Comparison of ENCODE assay signal across 24 cellular contexts in the genomic region with DNA sequence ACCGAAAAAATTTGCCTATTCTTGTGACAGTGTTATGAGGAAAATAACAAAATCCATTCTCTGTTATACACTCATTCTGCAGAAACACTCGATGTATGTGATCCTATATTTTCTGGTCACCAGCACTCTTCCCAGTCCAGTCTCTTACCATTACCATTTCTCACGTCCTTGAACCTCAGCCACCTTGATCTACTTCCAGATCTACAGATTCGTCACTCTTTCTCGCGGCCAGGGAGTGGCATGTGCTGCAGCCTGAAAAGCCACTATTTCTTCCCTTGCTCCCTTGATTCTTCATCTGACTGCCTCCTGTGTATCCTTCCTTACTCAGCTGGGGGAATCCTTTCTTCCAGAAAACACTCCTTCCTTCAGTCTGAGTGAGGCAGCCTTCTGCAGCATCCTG.
"Had no signal": no experiment of that assay in that cellular context is flagged by ENCODE, and none has a peak within 500 bp of the region (broad histone marks: within the 10 kb centered on the region; RNA-seq: fewer than 3 reads in every experiment).

No MANE protein-coding gene starts in this region.

- H3K4me3 ChIP-seq: coronary artery, esophagus squamous epithelium, heart right ventricle, lower lobe of right lung, ovary, right lobe of liver, suprapubic skin, thyroid gland, vagina had no signal

- H3K36me3 ChIP-seq: ovary had no signal

- H3K9me3 ChIP-seq: esophagus squamous epithelium, heart right ventricle, lower lobe of right lung, ovary, right lobe of liver, suprapubic skin, thyroid gland, vagina had no signal

- H3K4me1 Mint-ChIP-seq: stimulated activated naive CD8-positive, alpha-beta T cell treated with anti-CD3 and anti-CD28 coated beads, Interleukin-15, amount 100 ng/mL, for 72 hours had no signal

- H3K4me3 Mint-ChIP-seq: natural killer cell; stimulated activated naive CD8-positive, alpha-beta T cell treated with anti-CD3 and anti-CD28 coated beads, Interleukin-15, amount 100 ng/mL, for 72 hours had no signal

- H3K27ac ChIP-seq: coronary artery, esophagus squamous epithelium, heart right ventricle, lower lobe of right lung, ovary, right lobe of liver, suprapubic skin, thyroid gland, vagina had no signal

- H3K27ac Mint-ChIP-seq: natural killer cell had no signal

- H3K9me3 Mint-ChIP-seq: natural killer cell; stimulated activated naive CD8-positive, alpha-beta T cell treated with anti-CD3 and anti-CD28 coated beads, Interleukin-15, amount 100 ng/mL, for 72 hours had no signal

- DNase-seq: dermis blood vessel endothelial cell; effector memory CD4-positive, alpha-beta T cell; esophagus squamous epithelium; foreskin melanocyte; glutamatergic neuron; heart right ventricle; hippocampal formation; left colon; left ventricle myocardium superior; lower lobe of right lung; natural killer cell; occipital lobe; ovary; right lobe of liver; small intestine; stimulated activated CD4-positive, alpha-beta T cell treated with anti-CD3 and anti-CD28 coated beads, Interleukin-15, amount 100 ng/mL, for 24 hours; stimulated activated CD4-positive, alpha-beta T cell treated with anti-CD3 and anti-CD28 coated beads, Interleukin-2, amount 100 ng/mL, for 48 hours; stimulated activated naive CD4-positive, alpha-beta T cell; stimulated activated naive CD8-positive, alpha-beta T cell treated with anti-CD3 and anti-CD28 coated beads, Interleukin-15, amount 100 ng/mL, for 72 hours; trophoblast cell had no signal

- ATAC-seq: left colon; left ventricle myocardium superior; lower lobe of right lung; natural killer cell; right lobe of liver; stimulated activated naive CD8-positive, alpha-beta T cell treated with anti-CD3 and anti-CD28 coated beads, Interleukin-15, amount 100 ng/mL, for 72 hours had no signal

- H3K27me3 ChIP-seq: esophagus squamous epithelium, heart right ventricle, ovary, right lobe of liver, suprapubic skin, thyroid gland, vagina had no signal

- H3K27me3 Mint-ChIP-seq: stimulated activated naive CD8-positive, alpha-beta T cell treated with anti-CD3 and anti-CD28 coated beads, Interleukin-15, amount 100 ng/mL, for 72 hours had no signal

- H3K4me1 ChIP-seq: esophagus squamous epithelium, lower lobe of right lung, right lobe of liver, suprapubic skin, vagina had no signal
